In the genomic region with DNA sequence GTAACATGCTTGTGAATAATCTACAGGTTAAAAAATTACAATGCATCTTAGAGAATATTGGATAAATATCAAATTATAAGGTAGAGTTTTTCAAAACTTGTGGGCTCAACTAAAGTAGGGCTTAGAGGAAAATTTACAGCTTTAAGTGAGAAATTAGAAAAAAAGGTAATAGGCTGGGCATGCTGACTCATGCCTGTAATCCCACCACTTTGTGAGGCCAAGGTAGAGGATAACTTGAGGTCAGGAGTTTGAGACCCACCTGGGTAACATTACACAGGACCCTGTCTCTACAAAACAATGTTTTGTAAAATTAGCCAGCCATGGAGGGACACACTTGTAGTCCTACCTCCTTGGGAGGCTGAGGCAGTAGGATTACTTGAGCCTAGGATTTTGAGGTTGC, we compare ENCODE assay signal across 20 cellular contexts. TPM values are rescaled to one million over a fixed set of nuclear protein-coding genes. Genes with fewer than 3 reads are reported as not detected.
A peak's percentile ranks its signal among the peaks of the same experiment; 100 is the strongest.
DNase-seq lines count a peak whose midpoint lies in the region; ATAC-seq, FAIRE-seq and TF ChIP-seq lines count a peak whose summit lies in the region.
"Had no signal": no experiment of that assay in that cellular context is flagged by ENCODE, and none has a peak within 500 bp of the region (broad histone marks: within the 10 kb centered on the region; RNA-seq: fewer than 3 reads in every experiment).

No MANE protein-coding gene starts in this region.

- SMC1A ChIA-PET in GM12878 (lab: Charles Lee; ENCODE audit: uncharacterized antibody, unreplicated experiment) = interaction anchor here (0.6 to 1.3 kb wide), 4 partner anchors 9 to 102 kb away, joined by 3 to 6 read pairs (median 4); no protein-coding TSS in a partner anchor

- POLR2A ChIA-PET in CD4-positive, alpha-beta T cell (lab: Charles Lee) = interaction anchor here (1.0 to 1.3 kb wide), 2 partner anchors 68 to 83 kb away, joined by 3 read pairs; no protein-coding TSS in a partner anchor
- POLR2A ChIA-PET in GM12878 (lab: Charles Lee) = interaction anchor here (0.6 kb wide), 1 partner anchor 68 kb away, joined by 3 read pairs; no protein-coding TSS in a partner anchor

- H3K4me3 Mint-ChIP-seq in activated naive CD4-positive, alpha-beta T cell treated with anti-CD3 and anti-CD28 coated beads, Interleukin-2, amount 10 ng/mL, durations not matched to agents 7 days and 5 days = no peak overlapping the region
- H3K4me3 Mint-ChIP-seq in CD4-positive, alpha-beta T cell = peak overlapping the region; percentile 67

- peaks cover 17% of the 10 kb centered on the region for H3K79me2 ChIP-seq in GM12878 (ENCODE audit: control insufficient read depth, insufficient read depth, low read length)

- peaks cover 44% of the 10 kb centered on the region for H3K4me1 Mint-ChIP-seq in activated naive CD4-positive, alpha-beta T cell treated with anti-CD3 and anti-CD28 coated beads, Interleukin-2, amount 10 ng/mL, durations not matched to agents 7 days and 5 days
- peaks cover 68% of the 10 kb centered on the region for H3K4me1 Mint-ChIP-seq in CD4-positive, alpha-beta T cell (ENCODE audit: low read depth)

- no peak overlapping the region for H3K4me3 ChIP-seq in GM12878
- H3K4me3 ChIP-seq: SK-N-MC had no signal

- intact Hi-C loops in CD4-positive, alpha-beta T cell (cut with DNase I, micrococcal nuclease) = no loop called here
- intact Hi-C loops in GM12878 (cut with micrococcal nuclease; ENCODE audit: unreplicated experiment) = no loop called here

- peaks cover 58% of the 10 kb centered on the region for H3K36me3 Mint-ChIP-seq in activated naive CD4-positive, alpha-beta T cell treated with anti-CD3 and anti-CD28 coated beads, Interleukin-2, amount 10 ng/mL, durations not matched to agents 7 days and 5 days
- peaks cover 82% of the 10 kb centered on the region for H3K36me3 Mint-ChIP-seq in CD4-positive, alpha-beta T cell (ENCODE audit: low read depth)

- H3K4me2 ChIP-seq in GM12878 (ENCODE audit: control insufficient read depth, insufficient read depth) = no peak overlapping the region

- no peaks in the 10 kb centered on the region for H3K27me3 ChIP-seq in CD4-positive, alpha-beta T cell (ENCODE audit: control insufficient read depth, insufficient read depth, low read length)
- H3K27me3 ChIP-seq in GM12878 (replicated peaks in 1 of 2; ENCODE audit: control insufficient read depth in 2 of 2, insufficient read depth in 2 of 2, low read length in 1 of 2) = no peaks in the 10 kb centered on the region

- no peak overlapping the region for H3K9ac ChIP-seq in GM12878 (ENCODE audit: control insufficient read depth, insufficient read depth, low read length)

- H3K27ac Mint-ChIP-seq in activated naive CD4-positive, alpha-beta T cell treated with anti-CD3 and anti-CD28 coated beads, Interleukin-2, amount 10 ng/mL, durations not matched to agents 7 days and 5 days = peak overlapping the region; percentile 19
- H3K27ac Mint-ChIP-seq in CD4-positive, alpha-beta T cell = peak overlapping the region; percentile 61

- peaks cover 3% of the 10 kb centered on the region for H3K27me3 Mint-ChIP-seq in activated naive CD4-positive, alpha-beta T cell treated with anti-CD3 and anti-CD28 coated beads, Interleukin-2, amount 10 ng/mL, durations not matched to agents 7 days and 5 days
- H3K27me3 Mint-ChIP-seq in CD4-positive, alpha-beta T cell = no peaks in the 10 kb centered on the region

- FAIRE-seq in GM18507 (lab: Jason Lieb, UNC) (peak; percentile 9), GM12878 (lab: Jason Lieb, UNC) (peak; percentile 27)
- FAIRE-seq: GM12891, H1 had no signal

- H3K9me3 ChIP-seq in CD4-positive, alpha-beta T cell (ENCODE audit: control insufficient read depth, low read length) = no peaks in the 10 kb centered on the region
- H3K9me3 ChIP-seq in GM12878 (replicated peaks; ENCODE audit: control insufficient read depth, insufficient read depth, low read length) = peaks cover 4% of the 10 kb centered on the region; the same call in 2 of the 3 replicates

- no peak for TF ChIP-seq CTCF in CD4-positive, alpha-beta T cell (IDR thresholded peaks at IDR 0.05)
- TF ChIP-seq CTCF in GM12878 (IDR thresholded peaks at IDR 0.05 in 2 of 3, conservative IDR thresholded peaks at IDR 0.05 in 1 of 3; ENCODE audit: control insufficient read depth in 2 of 3, extremely low read depth in 1 of 3, insufficient read depth in 1 of 3, low read depth in 3 of 3, low read length in 3 of 3) = no peak

- no TSS peak for BruUV-seq in GM12878 (replicated peaks; lab: Mats Ljungman, UMichigan)

- no peak for TF ChIP-seq EP300 in GM12878 (IDR thresholded peaks at IDR 0.05; ENCODE audit: borderline replicate concordance in 1 of 2, control insufficient read depth in 1 of 2, low read depth in 2 of 2, low read length in 2 of 2)

- TF ChIP-seq POLR2A in GM12878 (IDR thresholded peaks at IDR 0.05; ENCODE audit: low read depth, low read length) = no peak

- no peak overlapping the region for H2AFZ ChIP-seq in GM12878 (ENCODE audit: control insufficient read depth, low read depth, low read length)

- peaks cover 5% of the 10 kb centered on the region for H3K9me3 Mint-ChIP-seq in activated naive CD4-positive, alpha-beta T cell treated with anti-CD3 and anti-CD28 coated beads, Interleukin-2, amount 10 ng/mL, durations not matched to agents 7 days and 5 days
- peaks cover 3% of the 10 kb centered on the region for H3K9me3 Mint-ChIP-seq in CD4-positive, alpha-beta T cell

- in situ Hi-C loops in GM12878 (cut with MboI) = no loop called here

- ATAC-seq in CD4-positive, alpha-beta T cell (ENCODE audit: poor library complexity) = no peak
- no peak for ATAC-seq in GM12878
- ATAC-seq: Panc1 had no signal

- CTCF ChIA-PET in activated naive CD4-positive, alpha-beta T cell treated with anti-CD3 and anti-CD28 coated beads, Interleukin-2, amount 10 ng/mL, durations not matched to agents 7 days and 5 days (lab: Charles Lee) = interaction anchor here (0.7 kb wide), 1 partner anchor 76 kb away, joined by 3 read pairs; no protein-coding TSS in a partner anchor
- CTCF ChIA-PET in CD4-positive, alpha-beta T cell (lab: Charles Lee) = no interaction called here
- CTCF ChIA-PET in GM12878 (lab: Yijun Ruan, JAX) = interaction anchor here (0.6 to 1.5 kb wide), 4 partner anchors 10 to 133 kb away, joined by 3 read pairs; no protein-coding TSS in a partner anchor

- H4K20me1 ChIP-seq in GM12878 (ENCODE audit: control insufficient read depth, insufficient read depth) = no peaks in the 10 kb centered on the region

- no peak overlapping the region for H3K27ac ChIP-seq in CD4-positive, alpha-beta T cell (ENCODE audit: low read depth, low read length)
- no peak overlapping the region for H3K27ac ChIP-seq in GM12878 (ENCODE audit: control insufficient read depth, insufficient read depth)
- H3K27ac ChIP-seq: SK-N-MC had no signal

- RAD21 ChIA-PET in GM12878 (lab: Charles Lee; ENCODE audit: unreplicated experiment) = interaction anchor here (0.8 to 1.7 kb wide), 2 partner anchors 133 to 136 kb away, joined by 3 to 5 read pairs; no protein-coding TSS in a partner anchor

- no peak for DNase-seq in activated naive CD4-positive, alpha-beta T cell treated with anti-CD3 and anti-CD28 coated beads, Interleukin-2, amount 10 ng/mL, durations not matched to agents 7 days and 5 days
- DNase-seq in activated naive CD4-positive, alpha-beta T cell treated with Interleukin-2 at 50 U/mL for 16 hours = no peak
- no peak for DNase-seq in CD4-positive, alpha-beta T cell
- DNase-seq in GM18507 (ENCODE audit: extremely low spot score, insufficient read length, low read depth) (no peak), GM12878 (ENCODE audit: low read depth, low spot score) (no peak), HuH-7 (ENCODE audit: low spot score) (no peak), putamen (ENCODE audit: low spot score) (no peak), hypothalamus (lab: John Stamatoyannopoulos, UW) (no peak)
- DNase-seq: AML-193, GDM1, Karpas-422, MM.1S, NCI-H1105 treated with DMSO at 0.1 percent for 48 hours, NCI-H187, NCI-H226, NCI-H524 treated with DMSO at 0.1 percent for 48 hours had no signal

- peaks cover 0 to 10% of the 10 kb centered on the region in 2 experiments; a peak in 2 of 4 replicates for H3K36me3 ChIP-seq in GM12878 (ENCODE audit: control insufficient read depth in 2 of 2, insufficient read depth in 2 of 2, low read length in 1 of 2)

- no peak for TF ChIP-seq RAD21 in GM12878 (IDR thresholded peaks at IDR 0.05; ENCODE audit: insufficient read depth, low read depth, low read length)

- H3K4me1 ChIP-seq in GM12878 (ENCODE audit: control insufficient read depth, insufficient read depth, low read length) = no peaks in the 10 kb centered on the region; the same call in 1 of the 2 replicates

TF ChIP-seq in GM12878, 131 proteins besides CTCF, POLR2A, EP300 and RAD21 (continues in another document):
- no peak for TF ChIP-seq SIX5 (IDR thresholded peaks at IDR 0.05; ENCODE audit: low read depth, low read length, severe bottlenecking)
- TF ChIP-seq MXI1 (IDR thresholded peaks at IDR 0.05; ENCODE audit: low read depth, low read length) = no peak
- no peak for TF ChIP-seq CHD2 (IDR thresholded peaks at IDR 0.05; ENCODE audit: borderline replicate concordance, low read depth, low read length)
- no peak for TF ChIP-seq HDAC6 (IDR thresholded peaks at IDR 0.05; ENCODE audit: unreplicated experiment)
- TF ChIP-seq MEF2B (IDR thresholded peaks at IDR 0.05; ENCODE audit: partially characterized antibody, poor library complexity, severe bottlenecking) = no peak
- no peak for TF ChIP-seq SIN3A (IDR thresholded peaks at IDR 0.05; ENCODE audit: low read depth, low read length)
- TF ChIP-seq MEF2A (IDR thresholded peaks at IDR 0.05; ENCODE audit: insufficient read depth, low read depth, low read length) = no peak
- no peak for TF ChIP-seq ZNF384 (IDR thresholded peaks at IDR 0.05; ENCODE audit: borderline replicate concordance, low read depth, low read length)
- no peak for TF ChIP-seq BRCA1 (IDR thresholded peaks at IDR 0.05; ENCODE audit: low read depth, low read length)

RNA-seq across cellular contexts. Expression of gene ATF7IP2, which starts 4.5 kb away (rescaled TPM):
- total RNA-seq in CD4-positive, alpha-beta T cell = 10 to 100 TPM; 82.9 to 86.9 TPM
- 162 and 180 TPM in 2 replicates for total RNA-seq in GM12878 (2013; cell fraction: nucleolus; rRNA removed)
- total RNA-seq in GM12878 (2014; rRNA removed) (31.6 and 41.5 TPM in 2 replicates), GM12878 (2014; rRNA removed; fragmentation: Illumina TruSeq; extraction: Trizol) (31.4 and 32.7 TPM in 2 replicates), GM12878 (2021) (24.4 and 24.6 TPM in 2 replicates)
- polyA plus RNA-seq in GM12878 (2011; ENCODE audit: low read depth) = 94.0 TPM
- polyA plus RNA-seq in GM12878 (2011; rRNA removed) (82.1 and 120 TPM in 2 replicates), GM12878 (2014; fragmentation: Illumina TruSeq; extraction: Trizol) (35.5 and 44.2 TPM in 2 replicates), GM12878 (2014; fragmentation: Nextera tagmentation; extraction: Ambion mirVana) (10 to 100 TPM; 67.9 to 75.2 TPM), GM12878 (2014; rRNA removed) (36.3 and 46.7 TPM in 2 replicates), GM12878 (2016; fragmentation: Nextera tagmentation; extraction: Ambion mirVana) (10 to 100 TPM; 57.1 to 58.3 TPM)
- 34.1 and 41.8 TPM in 2 replicates for polyA plus RNA-seq in GM12878 (2011; cell fraction: cytosol; rRNA removed)
- 80.6 and 81.9 TPM in 2 replicates for polyA plus RNA-seq in GM12878 (2011; cell fraction: nucleus; rRNA removed)
- polyA plus RNA-seq in GM12878 (2012) = 22.8 and 56.1 TPM in 2 replicates
- polyA minus RNA-seq in GM12878 (2011; rRNA and poly(A)+ RNA removed) = 66.5 and 116 TPM in 2 replicates
- polyA minus RNA-seq in GM12878 (2011; cell fraction: cytosol; rRNA and poly(A)+ RNA removed) = 7.8 and 8.3 TPM in 2 replicates
- 38.7 and 69.5 TPM in 2 replicates for polyA minus RNA-seq in GM12878 (2011; cell fraction: nucleus; rRNA and poly(A)+ RNA removed)
